Comparison of ENCODE assay signal across 8 cellular contexts in the genomic region with DNA sequence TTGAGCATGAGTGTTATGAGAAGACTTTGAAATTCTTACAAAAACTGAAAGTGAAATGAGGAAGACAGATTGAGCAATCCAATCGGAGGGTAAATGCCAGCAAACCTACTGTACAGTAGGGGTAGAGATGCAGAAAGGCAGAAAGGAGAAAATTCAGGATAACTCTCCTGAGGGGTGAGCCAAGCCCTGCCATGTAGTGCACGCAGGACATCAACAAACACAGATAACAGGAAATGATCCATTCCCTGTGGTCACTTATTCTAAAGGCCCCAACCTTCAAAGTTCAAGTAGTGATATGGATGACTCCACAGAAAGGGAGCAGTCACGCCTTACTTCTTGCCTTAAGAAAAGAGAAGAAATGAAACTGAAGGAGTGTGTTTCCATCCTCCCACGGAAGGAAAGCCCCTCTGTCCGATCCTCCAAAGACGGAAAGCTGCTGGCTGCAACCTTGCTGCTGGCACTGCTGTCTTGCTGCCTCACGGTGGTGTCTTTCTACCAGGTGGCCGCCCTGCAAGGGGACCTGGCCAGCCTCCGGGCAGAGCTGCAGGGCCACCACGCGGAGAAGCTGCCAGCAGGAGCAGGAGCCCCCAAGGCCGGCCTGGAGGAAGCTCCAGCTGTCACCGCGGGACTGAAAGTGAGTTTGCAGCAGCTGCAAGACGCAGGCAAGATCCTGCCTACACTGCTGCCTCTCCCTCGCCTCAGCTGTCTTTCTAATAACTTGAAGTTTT. TPM values are rescaled to one million over a fixed set of nuclear protein-coding genes. Genes with fewer than 3 reads are reported as not detected.
DNase-seq lines count a peak whose midpoint lies in the region; ATAC-seq, FAIRE-seq and TF ChIP-seq lines count a peak whose summit lies in the region.

A gene with protein sequence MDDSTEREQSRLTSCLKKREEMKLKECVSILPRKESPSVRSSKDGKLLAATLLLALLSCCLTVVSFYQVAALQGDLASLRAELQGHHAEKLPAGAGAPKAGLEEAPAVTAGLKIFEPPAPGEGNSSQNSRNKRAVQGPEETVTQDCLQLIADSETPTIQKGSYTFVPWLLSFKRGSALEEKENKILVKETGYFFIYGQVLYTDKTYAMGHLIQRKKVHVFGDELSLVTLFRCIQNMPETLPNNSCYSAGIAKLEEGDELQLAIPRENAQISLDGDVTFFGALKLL (plus strand): TSS at position 118 of the 728 bp plus-strand sequence. CDS start 178 bp downstream, at position 296.

- H3K27me3 Mint-ChIP-seq in CD14-positive monocyte (ENCODE audit: low read depth in 3 of 3): no peaks in the 10 kb centered on the region
- no peaks in the 10 kb centered on the region for H3K27me3 Mint-ChIP-seq in T-helper 2 cell treated with Interferon-gamma antibody and Interleukin-4, amounts not matched to agents 5 μg/mL and 100 μg/mL, for 36 hours (ENCODE audit: low read depth)

- CTCF ChIA-PET in K562 (lab: Yijun Ruan, JAX; ENCODE audit: low intra/inter-chr PET ratio): no interaction called here

- H3K9me3 ChIP-seq in K562 (replicated peaks; ENCODE audit: control insufficient read depth, insufficient read depth, low read depth, low read length): no peaks in the 10 kb centered on the region
- H3K9me3 ChIP-seq in kidney (ENCODE audit: control insufficient read depth in 1 of 2, low read length in 2 of 2): no peaks in the 10 kb centered on the region

- 9% methylated on average over 7 of the region's 16 CpGs for WGBS in K562 (ENCODE audit: insufficient coverage, low coverage, missing lambda C conversion rate)

- H3K4me1 ChIP-seq in K562 (replicated peaks in 1 of 2; ENCODE audit: control insufficient read depth in 2 of 2, insufficient read depth in 2 of 2, low read length in 2 of 2) (peaks cover 2 to 7% of the 10 kb centered on the region in 2 experiments; a peak in 4 of 5 replicates), kidney (ENCODE audit: control insufficient read depth in 1 of 2, insufficient read depth in 1 of 2, low read depth in 1 of 2, low read length in 2 of 2) (peaks cover 0 to 7% of the 10 kb centered on the region in 2 donors)

- FAIRE-seq in K562 (lab: Jason Lieb, UNC) (peak; percentile 40), kidney (lab: Jason Lieb, UNC) (no peak)

- H3K36me3 ChIP-seq in K562 (ENCODE audit: control insufficient read depth, insufficient read depth, low read length) (no peaks in the 10 kb centered on the region), kidney (ENCODE audit: control insufficient read depth in 1 of 2, insufficient read depth in 2 of 2, low read length in 2 of 2) (no peaks in the 10 kb centered on the region)

- ATAC-seq in GM19372 (IDR thresholded peaks at IDR 0.05; ENCODE audit: low read depth, unreplicated experiment) (peak; percentile 65), HG03457 (IDR thresholded peaks at IDR 0.05; ENCODE audit: unreplicated experiment) (peak; percentile 77), K562 (peak; percentile 84)

- intact Hi-C loops in CD14-positive monocyte (cut with micrococcal nuclease): loop anchor here (2.0 to 5.0 kb wide), 2 partner anchors 51 to 52 kb away; a partner anchor contains a TSS
- intact Hi-C loops in K562 (cut with micrococcal nuclease): no loop called here
- intact Hi-C loops in kidney (cut with DNase I): no loop called here

- H3K4me3 ChIP-seq in K562: peak within 1 kb of the TSS; percentile 17; the same call in 1 of the 2 replicates
- peak within 1 kb of the TSS; percentile 55 to 64 for H3K4me3 ChIP-seq in kidney (ENCODE audit: low read length in 2 of 2)

- no peaks in the 10 kb centered on the region for H4K20me1 ChIP-seq in K562 (replicated peaks; ENCODE audit: control insufficient read depth, insufficient read depth, low read length)

- DNase-seq in CD14-positive monocyte (ENCODE audit: low spot score) (peak; percentile 54), K562 (ENCODE audit: extremely low read depth in 1 of 4, low spot score in 3 of 4) (peak in 2 of 4 experiments; percentile 9 to 41), kidney (peak; percentile 85), cortex of kidney (lab: John Stamatoyannopoulos, UW) (no peak)
- peak; percentile 66 for DNase-seq in T-helper 2 cell treated with Interferon-gamma antibody and Interleukin-4, amounts not matched to agents 5 μg/mL and 100 μg/mL, for 36 hours (ENCODE audit: low spot score)
- DNase-seq in stimulated activated CD4-positive, alpha-beta T cell treated with anti-CD3 and anti-CD28 coated beads, Interleukin-2, amount 100 ng/mL, for 24 hours: peak; percentile 47 to 59

- no peaks in the 10 kb centered on the region for H3K79me2 ChIP-seq in K562 (ENCODE audit: control insufficient read depth, insufficient read depth, low read length)

- TF ChIP-seq EP300 in K562 (IDR thresholded peaks at IDR 0.05; ENCODE audit: low read length): no peak

- peak within 1 kb of the TSS; percentile 89 for H2AFZ ChIP-seq in K562 (ENCODE audit: low read depth, low read length)

- peaks cover 4 to 7% of the 10 kb centered on the region in 2 donors for H3K36me3 Mint-ChIP-seq in CD14-positive monocyte
- H3K36me3 Mint-ChIP-seq in T-helper 2 cell treated with Interferon-gamma antibody and Interleukin-4, amounts not matched to agents 5 μg/mL and 100 μg/mL, for 36 hours (ENCODE audit: low read depth): no peaks in the 10 kb centered on the region

- no peaks in the 10 kb centered on the region for H3K9me1 ChIP-seq in K562 (ENCODE audit: control insufficient read depth, insufficient read depth, low read length)

- H3K4me2 ChIP-seq in K562 (ENCODE audit: insufficient read depth, low read length): peak within 1 kb of the TSS; percentile 54

- no peaks in the 10 kb centered on the region for H3K27me3 ChIP-seq in K562 (ENCODE audit: control insufficient read depth in 2 of 2, insufficient read depth in 2 of 2, low read length in 2 of 2)

- peaks cover 0 to 2% (median 0%) of the 10 kb centered on the region in 7 donors for H3K9me3 Mint-ChIP-seq in CD14-positive monocyte
- no peaks in the 10 kb centered on the region for H3K9me3 Mint-ChIP-seq in T-helper 2 cell treated with Interferon-gamma antibody and Interleukin-4, amounts not matched to agents 5 μg/mL and 100 μg/mL, for 36 hours

- BruUV-seq in K562 (replicated peaks; lab: Mats Ljungman, UMichigan): no TSS peak

- TF ChIP-seq CTCF in CD14-positive monocyte (IDR thresholded peaks at IDR 0.05) (no peak), K562 (IDR thresholded peaks at IDR 0.05 in 2 of 3, conservative IDR thresholded peaks at IDR 0.05 in 1 of 3; ENCODE audit: insufficient read depth in 2 of 3, low read depth in 1 of 3, low read length in 3 of 3) (peak; percentile 30 to 57 (median 31); a peak in 5 of 6 replicates), kidney (IDR thresholded peaks at IDR 0.05; ENCODE audit: borderline replicate concordance, extremely low read depth, insufficient read depth) (no peak)

- H3K4me1 Mint-ChIP-seq in CD14-positive monocyte: peaks cover 62% of the 10 kb centered on the region
- peaks cover 32% of the 10 kb centered on the region for H3K4me1 Mint-ChIP-seq in T-helper 2 cell treated with Interferon-gamma antibody and Interleukin-4, amounts not matched to agents 5 μg/mL and 100 μg/mL, for 36 hours (ENCODE audit: low read depth)

- POLR2A ChIA-PET in K562 (lab: Yijun Ruan, JAX): interaction anchor here (0.8 kb wide), 1 partner anchor 52 kb away, joined by 3 read pairs; a partner anchor contains a TSS

- peak within 1 kb of the TSS; percentile 91 to 98 for H3K4me3 Mint-ChIP-seq in CD14-positive monocyte
- peak within 1 kb of the TSS; percentile 82 for H3K4me3 Mint-ChIP-seq in T-helper 2 cell treated with Interferon-gamma antibody and Interleukin-4, amounts not matched to agents 5 μg/mL and 100 μg/mL, for 36 hours

- TF ChIP-seq RAD21 in K562 (CRISPR knock-in tag; conservative IDR thresholded peaks at IDR 0.05 in 1 of 2, IDR thresholded peaks at IDR 0.05 in 1 of 2): no peak

- in situ Hi-C loops in K562 (cut with MboI): no loop called here

- peak within 1 kb of the TSS; percentile 49; the same call in 2 of the 3 replicates for H3K27ac ChIP-seq in K562 (ENCODE audit: extremely low read depth, low read depth, low read length)
- peak within 1 kb of the TSS in 1 of 2 donors; percentile 13 for H3K27ac ChIP-seq in kidney (ENCODE audit: low read depth in 2 of 2, low read length in 2 of 2)

- peak within 1 kb of the TSS; percentile 17 to 90 for H3K9ac ChIP-seq in K562 (ENCODE audit: insufficient read depth in 1 of 2, low read depth in 2 of 2, low read length in 2 of 2)
- H3K9ac ChIP-seq in kidney (ENCODE audit: low read length in 2 of 2): peak within 1 kb of the TSS in 1 of 2 donors; percentile 55

- no peak for TF ChIP-seq POLR2A in K562 (conservative IDR thresholded peaks at IDR 0.05)

- H3K27ac Mint-ChIP-seq in CD14-positive monocyte: peak within 1 kb of the TSS; percentile 96 to 100 (median 99)
- peak within 1 kb of the TSS; percentile 87 for H3K27ac Mint-ChIP-seq in T-helper 2 cell treated with Interferon-gamma antibody and Interleukin-4, amounts not matched to agents 5 μg/mL and 100 μg/mL, for 36 hours

TF ChIP-seq in K562, 482 proteins besides CTCF, POLR2A, EP300 and RAD21 (continues in another document):
- peak; percentile 35; the same call in 1 of the 2 replicates for TF ChIP-seq CEBPG (CRISPR knock-in tag; IDR thresholded peaks at IDR 0.05)
- TF ChIP-seq CEBPG (tag; conservative IDR thresholded peaks at IDR 0.05 in 1 of 2, IDR thresholded peaks at IDR 0.05 in 1 of 2): peak; percentile 16 to 77; a peak in 2 of 4 replicates
- TF ChIP-seq, protein P1, sequence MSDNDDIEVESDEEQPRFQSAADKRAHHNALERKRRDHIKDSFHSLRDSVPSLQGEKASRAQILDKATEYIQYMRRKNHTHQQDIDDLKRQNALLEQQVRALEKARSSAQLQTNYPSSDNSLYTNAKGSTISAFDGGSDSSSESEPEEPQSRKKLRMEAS (CRISPR knock-in tag; IDR thresholded peaks at IDR 0.05): peak; percentile 25; the same call in 1 of the 2 replicates

RNA-seq across cellular contexts. Expression of the gene that starts here (rescaled TPM):
- polyA plus RNA-seq in CD14-positive monocyte (100 to 1,000 TPM; 558 to 587 TPM), K562 (2011; rRNA removed) (1.5 and 3.3 TPM in 2 replicates), K562 (2014; fragmentation: Illumina TruSeq; extraction: Trizol) (1.5 TPM in 2 replicates), K562 (2014; fragmentation: Nextera tagmentation; extraction: Ambion mirVana) (1 to 10 TPM; 1.3 to 1.9 TPM), K562 (2014; rRNA removed) (1.0 and 1.1 TPM in 2 replicates), kidney (ENCODE audit: insufficient read depth, low read depth, low replicate concordance) (1.1 TPM)
- total RNA-seq in K562 (2011; cell fraction: chromatin; rRNA removed; ENCODE audit: low replicate concordance): 0.60 and 1.9 TPM in 2 replicates
- total RNA-seq in K562 (2011; cell fraction: nucleolus; rRNA removed): 1.2 TPM in 2 replicates
- total RNA-seq in K562 (2011; cell fraction: nucleoplasm; rRNA removed): 0.73 and 1.5 TPM in 2 replicates
- total RNA-seq in K562 (2014; rRNA removed) (1.1 and 2.0 TPM in 2 replicates), K562 (2014; rRNA removed; fragmentation: Illumina TruSeq; extraction: Trizol) (1.2 and 1.4 TPM in 2 replicates), K562 (2015; rRNA removed; fragmentation: Illumina TruSeq; extraction: Trizol) (1.5 and 2.0 TPM in 2 replicates), K562 (2021) (0.94 and 2.1 TPM in 2 replicates), kidney (5.3 TPM)
- 0.72 and 1.5 TPM in 2 replicates for polyA plus RNA-seq in K562 (2011; cell fraction: cytosol; rRNA removed)
- polyA plus RNA-seq in K562 (2011; cell fraction: nucleus; rRNA removed): 0.75 and 1.8 TPM in 2 replicates
- 1.2 TPM in 2 replicates for polyA plus RNA-seq in K562 (2012)
- polyA minus RNA-seq in K562 (2011; rRNA and poly(A)+ RNA removed): 0.60 and 1.6 TPM in 2 replicates
- not detected in 2 replicates for polyA minus RNA-seq in K562 (2011; cell fraction: cytosol; rRNA and poly(A)+ RNA removed)
- 1.1 and 2.2 TPM in 2 replicates for polyA minus RNA-seq in K562 (2011; cell fraction: nucleus; rRNA and poly(A)+ RNA removed)

Comparison
In these comparisons a context has a peak if more than half of its experiments do, and no peak if none do; other contexts are left out.
1. RNA of the gene that starts here (polyA plus RNA-seq): 558 to 587 TPM in CD14-positive monocyte; 0.72 to 3.3 TPM in K562 and 1.1 TPM in kidney (single experiment); every median in the first group is over 100 times any median in the second.
2. CTCF ChIP-seq: peak in K562 (3 of 3); none in CD14-positive monocyte (single experiment) and kidney (single experiment).
3. intact Hi-C loops: an anchor here in CD14-positive monocyte (2.0 to 5.0 kb wide); none called in K562 and kidney.
4. Peak in every context shown above with its lines, with median percentiles within 50 percentile points of each other: ATAC-seq.